In the genomic region with DNA sequence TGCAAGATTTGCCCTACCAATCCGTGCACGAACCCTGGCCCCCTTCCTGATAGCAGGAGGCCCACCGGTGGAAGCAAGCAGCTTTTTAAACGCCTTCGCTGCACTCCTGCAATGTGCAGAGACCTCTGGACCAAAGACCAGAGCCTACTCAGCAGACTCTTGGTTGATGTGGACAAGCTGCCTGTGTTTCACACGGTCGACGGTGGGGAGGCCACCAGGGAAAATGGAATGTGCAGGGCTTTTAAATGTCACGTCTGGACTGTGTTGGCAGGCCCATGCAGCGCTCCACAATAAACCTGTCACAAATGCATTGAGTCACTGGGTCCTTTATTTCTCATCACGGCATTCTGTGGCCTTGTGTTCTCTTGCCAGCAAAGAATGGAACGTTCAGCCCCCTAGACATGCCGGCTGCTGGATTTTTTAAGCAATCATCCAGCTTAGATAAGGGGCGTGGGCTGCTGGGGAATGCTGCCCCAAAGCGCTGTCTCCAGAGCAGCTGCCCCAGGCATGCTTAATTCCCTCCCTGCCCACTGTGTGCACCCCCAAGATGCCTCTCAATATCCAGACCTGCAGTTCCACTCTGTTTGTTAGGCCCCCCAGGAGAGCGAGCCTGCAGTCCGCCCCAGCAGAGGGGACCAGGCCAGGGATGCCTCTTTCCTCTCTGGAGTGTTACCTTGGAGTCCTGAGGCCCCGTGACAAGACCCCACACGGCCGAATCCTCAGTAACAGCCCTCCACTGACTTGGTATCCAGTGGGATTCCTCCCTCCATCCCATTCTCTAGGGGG, we compare ENCODE assay signal across 12 cellular contexts.
DNase-seq lines count a peak whose midpoint lies in the region; ATAC-seq and TF ChIP-seq lines count a peak whose summit lies in the region.
"Had no signal": no experiment of that assay in that cellular context is flagged by ENCODE, and none has a peak within 500 bp of the region (broad histone marks: within the 10 kb centered on the region; RNA-seq: fewer than 3 reads in every experiment).

No MANE protein-coding gene starts in this region.

- no peaks in the 10 kb centered on the region for H3K27me3 ChIP-seq in RWPE2 (ENCODE audit: insufficient read depth, poor library complexity, severe bottlenecking)
- no peaks in the 10 kb centered on the region for H3K27me3 ChIP-seq in uterus
- H3K27me3 ChIP-seq: dorsolateral prefrontal cortex, suprapubic skin had no signal

- no peaks in the 10 kb centered on the region for H3K9me3 ChIP-seq in RWPE2 (ENCODE audit: severe bottlenecking)
- H3K9me3 ChIP-seq in uterus = no peaks in the 10 kb centered on the region

- no peak for DNase-seq in RWPE2 (ENCODE audit: low spot score)
- peak; percentile 55 for DNase-seq in fibroblast of pulmonary artery (ENCODE audit: low read depth)
- DNase-seq in mucosa of gallbladder (ENCODE audit: low spot score) = peak; percentile 33
- peak; percentile 54 to 66 for DNase-seq in uterus
- DNase-seq in NCI-H1436 treated with DMSO at 0.1 percent for 48 hours (lab: John Stamatoyannopoulos, UW) = no peak
- DNase-seq: NCI-H446 had no signal

- H3K27ac ChIP-seq in RWPE2 (ENCODE audit: poor library complexity, severe bottlenecking) (no peak overlapping the region), uterus (peak overlapping the region in 1 of 2 donors; percentile 27)
- H3K27ac ChIP-seq: suprapubic skin had no signal

- H3K4me1 ChIP-seq in RWPE2 (ENCODE audit: insufficient read depth, poor library complexity, severe bottlenecking) (peaks cover 5% of the 10 kb centered on the region), uterus (peaks cover 0 to 6% of the 10 kb centered on the region in 2 donors)

- TF ChIP-seq CTCF in RWPE2 (IDR thresholded peaks at IDR 0.05; ENCODE audit: poor library complexity, severe bottlenecking) = no peak
- no peak for TF ChIP-seq CTCF in fibroblast of pulmonary artery (IDR thresholded peaks at IDR 0.05; ENCODE audit: low read length, missing control alignments)
- TF ChIP-seq CTCF in uterus (IDR thresholded peaks at IDR 0.05) = no peak

- no peak for TF ChIP-seq POLR2A in uterus (IDR thresholded peaks at IDR 0.05)

- no peaks in the 10 kb centered on the region for H3K36me3 ChIP-seq in RWPE2 (ENCODE audit: low read depth)
- no peaks in the 10 kb centered on the region for H3K36me3 ChIP-seq in uterus

- intact Hi-C loops in uterus (cut with DNase I; ENCODE audit: low total_unique reads) = no loop called here

- ATAC-seq in RWPE2 (ENCODE audit: low read depth) (0 out of 3 replicates have a peak, but pooled peaks have one; percentile 7), GM18870 (IDR thresholded peaks at IDR 0.05; ENCODE audit: unreplicated experiment) (no peak), HG02970 (IDR thresholded peaks at IDR 0.05; ENCODE audit: low FRiP score, unreplicated experiment) (no peak)
- ATAC-seq: activated naive CD4-positive, alpha-beta T cell treated with anti-CD3 and anti-CD28 coated beads, Interleukin-2, amount 50 U/mL, for 72 hours; Panc1 had no signal

- H3K4me3 ChIP-seq in RWPE2 (ENCODE audit: severe bottlenecking) (no peak overlapping the region), fibroblast of pulmonary artery (replicated peaks; ENCODE audit: low read depth, low read length) (no peak overlapping the region), uterus (no peak overlapping the region)
- H3K4me3 ChIP-seq: dorsolateral prefrontal cortex, suprapubic skin had no signal

Comparison
In these comparisons a context has a peak if more than half of its experiments do, and no peak if none do; other contexts are left out.
1. DNase-seq: peak in fibroblast of pulmonary artery (single experiment), mucosa of gallbladder (single experiment) and uterus (2 of 2); none in RWPE2 (single experiment) and NCI-H1436 treated with DMSO at 0.1 percent for 48 hours (single experiment).